ENCODE assay signal across 31 cellular contexts in the genomic region with DNA sequence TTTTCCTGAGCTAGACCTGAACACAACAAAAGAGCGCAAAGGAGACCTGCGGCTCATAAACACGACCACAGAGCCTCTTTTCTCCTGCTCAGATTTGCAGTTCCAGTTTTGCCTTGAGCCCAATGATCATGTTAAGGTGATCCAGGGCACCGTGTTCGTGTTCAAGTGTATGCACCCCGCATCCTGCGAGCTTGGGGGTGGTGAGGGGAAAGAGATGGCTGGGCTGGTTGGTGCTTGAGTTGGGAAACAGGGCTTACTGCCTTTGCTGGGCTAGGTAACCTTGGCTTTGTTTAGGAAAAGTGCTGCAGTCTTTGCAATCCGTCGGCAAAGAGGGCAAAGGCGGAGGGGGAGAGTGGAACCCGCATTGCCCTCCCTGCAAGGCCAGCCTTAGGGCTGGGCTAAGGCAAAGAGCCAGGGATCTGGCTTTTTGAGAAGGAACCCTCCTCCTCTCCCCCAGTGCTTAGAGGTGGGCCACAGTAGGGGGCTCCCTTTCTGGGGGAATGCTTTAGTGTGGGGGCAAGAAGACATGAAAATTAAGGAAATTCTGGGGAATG. TPM values are rescaled to one million over a fixed set of nuclear protein-coding genes. Genes with fewer than 3 reads are reported as not detected.
A peak's percentile ranks its signal among the peaks of the same experiment; 100 is the strongest.
DNase-seq lines count a peak whose midpoint lies in the region; ATAC-seq and TF ChIP-seq lines count a peak whose summit lies in the region.
"Had no signal": no experiment of that assay in that cellular context is flagged by ENCODE, and none has a peak within 500 bp of the region (broad histone marks: within the 10 kb centered on the region; RNA-seq: fewer than 3 reads in every experiment).

No MANE protein-coding gene starts in this region.

- peaks cover 17% of the 10 kb centered on the region for H3K9me3 Mint-ChIP-seq in neural progenitor cell
- H3K9me3 Mint-ChIP-seq: effector memory CD8-positive, alpha-beta T cell had no signal

- H3K4me3 ChIP-seq in AG10803 (ENCODE audit: low read length) (peak overlapping the region; percentile 30), KMS-11 (IDR thresholded peaks at IDR 0.05; ENCODE audit: insufficient read depth, low read depth, low read length) (no peak overlapping the region), esophagus squamous epithelium (peak overlapping the region in 3 of 4 donors; percentile 12 to 27 (median 12)), neural progenitor cell (no peak overlapping the region)
- H3K4me3 ChIP-seq: cardiac muscle cell, colonic mucosa, smooth muscle cell, upper lobe of left lung had no signal

- H3F3A ChIP-seq in neural progenitor cell (ENCODE audit: low read depth), result no peaks in the 10 kb centered on the region

- H4K20me1 ChIP-seq in KMS-11 (ENCODE audit: insufficient read depth) (no peaks in the 10 kb centered on the region), neural progenitor cell (ENCODE audit: low read depth) (peaks cover 90% of the 10 kb centered on the region)

- DNase-seq in AG10803 (ENCODE audit: low read depth), result no peak
- DNase-seq in esophagus squamous epithelium (lab: John Stamatoyannopoulos, UW), result no peak
- no peak for DNase-seq in neural progenitor cell (ENCODE audit: low spot score)
- DNase-seq in Right ventricle myocardium inferior (ENCODE audit: missing footprints), result no peak
- DNase-seq in germinal center (ENCODE audit: low spot score), result no peak
- DNase-seq: activated CD8-positive, alpha-beta T cell treated with anti-CD3 and anti-CD28 coated beads for 36 hours; activated naive CD8-positive, alpha-beta T cell treated with anti-CD3 and anti-CD28 coated beads for 36 hours; aorta; Caco-2; colonic mucosa; DND-41; effector memory CD8-positive, alpha-beta T cell; left ventricle myocardium superior; naive thymus-derived CD4-positive, alpha-beta T cell; NCI-H1694 treated with DMSO at 0.1 percent for 48 hours; NCI-H526 treated with DMSO at 0.1 percent for 48 hours; stimulated activated CD4-positive, alpha-beta T cell treated with anti-CD3 and anti-CD28 coated beads, Interleukin-2, amount 100 ng/mL, for 24 hours had no signal

- H3K27me3 ChIP-seq in KMS-11 (ENCODE audit: insufficient read depth, low read depth), result no peaks in the 10 kb centered on the region
- H3K27me3 ChIP-seq in esophagus squamous epithelium, result peaks cover 52 to 100% (median 64%) of the 10 kb centered on the region in 4 donors
- H3K27me3 ChIP-seq in neural progenitor cell, result peaks cover 100% of the 10 kb centered on the region

- no peak overlapping the region for H3K27ac ChIP-seq in KMS-11
- peak overlapping the region in 2 of 4 donors; percentile 17 to 42 for H3K27ac ChIP-seq in esophagus squamous epithelium
- no peak overlapping the region for H3K27ac ChIP-seq in neural progenitor cell
- H3K27ac ChIP-seq: C4-2B, cardiac muscle cell, colonic mucosa, HL-60, parathyroid adenoma, upper lobe of left lung had no signal

- intact Hi-C loops in esophagus squamous epithelium (cut with DNase I) (no loop called here), Right ventricle myocardium inferior (cut with DNase I) (no loop called here)

- H2AFZ ChIP-seq in KMS-11 (ENCODE audit: low read depth) (peak overlapping the region; percentile 31; the same call in 1 of the 2 replicates), neural progenitor cell (replicated peaks) (no peak overlapping the region)
- H2AFZ ChIP-seq: parathyroid adenoma had no signal

- H3K9ac ChIP-seq in KMS-11 (no peak overlapping the region), neural progenitor cell (no peak overlapping the region)
- H3K9ac ChIP-seq: parathyroid adenoma had no signal

- H3K79me2 ChIP-seq in KMS-11 (ENCODE audit: insufficient read depth, low read depth) (no peaks in the 10 kb centered on the region), neural progenitor cell (ENCODE audit: low read depth) (no peaks in the 10 kb centered on the region)
- H3K79me2 ChIP-seq: parathyroid adenoma had no signal

- peaks cover 87% of the 10 kb centered on the region for H3K27me3 Mint-ChIP-seq in neural progenitor cell (ENCODE audit: insufficient read depth, low read depth)

- peak overlapping the region; percentile 53 for H3K4me3 Mint-ChIP-seq in neural progenitor cell
- H3K4me3 Mint-ChIP-seq: activated CD8-positive, alpha-beta T cell treated with anti-CD3 and anti-CD28 coated beads for 36 hours; activated naive CD8-positive, alpha-beta T cell treated with anti-CD3 and anti-CD28 coated beads for 36 hours; activated T-helper 17 cell treated with anti-CD3 and anti-CD28 coated beads, Interleukin-2, amount 50 U/mL, for 72 hours; mesothelial cell of epicardium had no signal

- 7 to 18% methylated on average over 6 to 9 of the region's 11 CpGs for WGBS in esophagus squamous epithelium, 2 donors

- H3K9me3 ChIP-seq in esophagus squamous epithelium (no peaks in the 10 kb centered on the region), neural progenitor cell (ENCODE audit: low read depth) (no peaks in the 10 kb centered on the region)
- H3K9me3 ChIP-seq: Caco-2, colonic mucosa had no signal

- H3K36me3 ChIP-seq in KMS-11 (ENCODE audit: insufficient read depth) (no peaks in the 10 kb centered on the region), esophagus squamous epithelium (no peaks in the 10 kb centered on the region), neural progenitor cell (no peaks in the 10 kb centered on the region)
- H3K36me3 ChIP-seq: cardiac muscle cell, colonic mucosa, upper lobe of left lung had no signal

- no peaks in the 10 kb centered on the region for H3K4me1 ChIP-seq in KMS-11 (ENCODE audit: low read depth, poor library complexity, severe bottlenecking)
- peaks cover 0 to 23% (median 4%) of the 10 kb centered on the region in 3 donors for H3K4me1 ChIP-seq in esophagus squamous epithelium
- H3K4me1 ChIP-seq in neural progenitor cell, result no peaks in the 10 kb centered on the region
- H3K4me1 ChIP-seq: colonic mucosa, parathyroid adenoma had no signal

- TF ChIP-seq CTCF in AG10803 (conservative IDR thresholded peaks at IDR 0.05; ENCODE audit: low read length) (no peak), KMS-11 (conservative IDR thresholded peaks at IDR 0.05; ENCODE audit: low read depth, low read length) (no peak), esophagus squamous epithelium (IDR thresholded peaks at IDR 0.05) (no peak), neural progenitor cell (IDR thresholded peaks at IDR 0.05) (no peak)

- H3K36me3 Mint-ChIP-seq in neural progenitor cell, result peaks cover 6% of the 10 kb centered on the region

- H3K4me1 Mint-ChIP-seq in neural progenitor cell, result no peaks in the 10 kb centered on the region

- ATAC-seq in GM19023 (IDR thresholded peaks at IDR 0.05; ENCODE audit: unreplicated experiment), result no peak
- no peak for ATAC-seq in Right ventricle myocardium inferior
- ATAC-seq in HG03439 (IDR thresholded peaks at IDR 0.05; ENCODE audit: unreplicated experiment), result no peak
- ATAC-seq: activated CD8-positive, alpha-beta T cell treated with anti-CD3 and anti-CD28 coated beads for 36 hours; activated T-helper 17 cell treated with anti-CD3 and anti-CD28 coated beads, Interleukin-2, amount 50 U/mL, for 72 hours; effector memory CD8-positive, alpha-beta T cell; left ventricle myocardium superior; naive thymus-derived CD4-positive, alpha-beta T cell had no signal

- no peak overlapping the region for H3K27ac Mint-ChIP-seq in neural progenitor cell
- H3K27ac Mint-ChIP-seq: activated CD8-positive, alpha-beta T cell treated with anti-CD3 and anti-CD28 coated beads for 36 hours; activated naive CD8-positive, alpha-beta T cell treated with anti-CD3 and anti-CD28 coated beads for 36 hours; activated T-helper 17 cell treated with anti-CD3 and anti-CD28 coated beads, Interleukin-2, amount 50 U/mL, for 72 hours; effector memory CD8-positive, alpha-beta T cell; mesothelial cell of epicardium had no signal

- no peak for TF ChIP-seq POLR2A in esophagus squamous epithelium (IDR thresholded peaks at IDR 0.05)

- H3K4me2 ChIP-seq in KMS-11 (no peak overlapping the region), neural progenitor cell (no peak overlapping the region)
- H3K4me2 ChIP-seq: smooth muscle cell had no signal

RNA-seq across cellular contexts. Expression of a gene that starts 1.3 kb away (rescaled TPM):
- total RNA-seq in esophagus squamous epithelium (under 1 TPM in 2 of 4 donors, not detected in 2; 0.22 to 0.38 TPM), neural progenitor cell (ENCODE audit: low replicate concordance) (not detected in 2 replicates), Right ventricle myocardium inferior (not detected)
- total RNA-seq: activated CD8-positive, alpha-beta T cell treated with anti-CD3 and anti-CD28 coated beads for 36 hours; activated naive CD8-positive, alpha-beta T cell treated with anti-CD3 and anti-CD28 coated beads for 36 hours; activated T-helper 17 cell treated with anti-CD3 and anti-CD28 coated beads, Interleukin-2, amount 50 U/mL, for 72 hours; Caco-2; cardiac muscle cell; left ventricle myocardium superior; LHCN-M2; naive thymus-derived CD4-positive, alpha-beta T cell; SK-MEL-5; T-helper 1 cell treated with Interleukin-12 subunit alpha and Interleukin-12 subunit beta and Interleukin-4 antibody, amounts not matched to agents 30 ng/mL and 1 ng/mL, for 36 hours had no signal

RNA-seq across cellular contexts. Expression of a gene that starts 4.6 kb away (rescaled TPM):
- total RNA-seq in esophagus squamous epithelium (1 to 10 TPM in 1 of 4 donors, under 1 TPM in 1, not detected in 2; 0.61 to 3.4 TPM), neural progenitor cell (ENCODE audit: low replicate concordance) (not detected in 2 replicates), Right ventricle myocardium inferior (not detected)
- total RNA-seq: activated CD8-positive, alpha-beta T cell treated with anti-CD3 and anti-CD28 coated beads for 36 hours; activated naive CD8-positive, alpha-beta T cell treated with anti-CD3 and anti-CD28 coated beads for 36 hours; activated T-helper 17 cell treated with anti-CD3 and anti-CD28 coated beads, Interleukin-2, amount 50 U/mL, for 72 hours; Caco-2; cardiac muscle cell; left ventricle myocardium superior; naive thymus-derived CD4-positive, alpha-beta T cell; T-helper 1 cell treated with Interleukin-12 subunit alpha and Interleukin-12 subunit beta and Interleukin-4 antibody, amounts not matched to agents 30 ng/mL and 1 ng/mL, for 36 hours had no signal

RNA-seq across cellular contexts. Expression of a gene that starts 10.8 kb away (rescaled TPM):
- total RNA-seq in esophagus squamous epithelium (not detected), neural progenitor cell (ENCODE audit: low replicate concordance) (not detected in 2 replicates), Right ventricle myocardium inferior (not detected)
- total RNA-seq: activated CD8-positive, alpha-beta T cell treated with anti-CD3 and anti-CD28 coated beads for 36 hours; activated naive CD8-positive, alpha-beta T cell treated with anti-CD3 and anti-CD28 coated beads for 36 hours; activated T-helper 17 cell treated with anti-CD3 and anti-CD28 coated beads, Interleukin-2, amount 50 U/mL, for 72 hours; Caco-2; cardiac muscle cell; left ventricle myocardium superior; LHCN-M2; naive thymus-derived CD4-positive, alpha-beta T cell; T-helper 1 cell treated with Interleukin-12 subunit alpha and Interleukin-12 subunit beta and Interleukin-4 antibody, amounts not matched to agents 30 ng/mL and 1 ng/mL, for 36 hours; upper lobe of left lung had no signal

RNA-seq across cellular contexts. Expression of a gene that starts 11.6 kb away (rescaled TPM):
- 1 to 10 TPM in 3 of 4 donors, not detected in 1; 1.2 to 4.6 (median 1.2) TPM for total RNA-seq in esophagus squamous epithelium
- not detected in 2 replicates for total RNA-seq in neural progenitor cell (ENCODE audit: low replicate concordance)
- 0.16 TPM for total RNA-seq in Right ventricle myocardium inferior
- total RNA-seq: activated CD8-positive, alpha-beta T cell treated with anti-CD3 and anti-CD28 coated beads for 36 hours; activated naive CD8-positive, alpha-beta T cell treated with anti-CD3 and anti-CD28 coated beads for 36 hours; activated T-helper 17 cell treated with anti-CD3 and anti-CD28 coated beads, Interleukin-2, amount 50 U/mL, for 72 hours; Caco-2; cardiac muscle cell; naive thymus-derived CD4-positive, alpha-beta T cell; T-helper 1 cell treated with Interleukin-12 subunit alpha and Interleukin-12 subunit beta and Interleukin-4 antibody, amounts not matched to agents 30 ng/mL and 1 ng/mL, for 36 hours had no signal

RNA-seq across cellular contexts. Expression of a gene that starts 18.3 kb away (rescaled TPM):
- total RNA-seq in esophagus squamous epithelium, result not detected
- total RNA-seq in neural progenitor cell (ENCODE audit: low replicate concordance), result not detected in 2 replicates
- total RNA-seq in Right ventricle myocardium inferior, result not detected
- total RNA-seq: activated CD8-positive, alpha-beta T cell treated with anti-CD3 and anti-CD28 coated beads for 36 hours; activated naive CD8-positive, alpha-beta T cell treated with anti-CD3 and anti-CD28 coated beads for 36 hours; activated T-helper 17 cell treated with anti-CD3 and anti-CD28 coated beads, Interleukin-2, amount 50 U/mL, for 72 hours; aorta; Caco-2; cardiac muscle cell; colonic mucosa; left ventricle myocardium superior; LHCN-M2; naive thymus-derived CD4-positive, alpha-beta T cell; smooth muscle cell; T-helper 1 cell treated with Interleukin-12 subunit alpha and Interleukin-12 subunit beta and Interleukin-4 antibody, amounts not matched to agents 30 ng/mL and 1 ng/mL, for 36 hours; upper lobe of left lung had no signal

Comparison
In these comparisons a context has a peak if more than half of its experiments do, and no peak if none do; other contexts are left out.
1. H3K4me3 ChIP-seq: peak in AG10803 (single experiment) and esophagus squamous epithelium (3 of 4); none in KMS-11 (single experiment) and neural progenitor cell (single experiment).